In genomic region chr9:120735009-120735408, GRCh38 we compare ENCODE assay signal across 11 cellular contexts. TPM values are rescaled to one million over a fixed set of nuclear protein-coding genes. Genes with fewer than 3 reads are reported as not detected.
DNase-seq lines count a peak whose midpoint lies in the region; ATAC-seq and TF ChIP-seq lines count a peak whose summit lies in the region.
"Had no signal": no experiment of that assay in that cellular context is flagged by ENCODE, and none has a peak within 500 bp of the region (broad histone marks: within the 10 kb centered on the region; RNA-seq: fewer than 3 reads in every experiment).

No MANE protein-coding gene starts in this region.

- in situ Hi-C loops in Panc1 (cut with HindIII; ENCODE audit: low pct_unique_long_range_greater_than_20kb, low sequenced_read_pairs): no loop called here

- no peaks in the 10 kb centered on the region for H3K9me2 ChIP-seq in DOHH2 (replicated peaks; ENCODE audit: control insufficient read depth, low read length)

- H4K20me1 ChIP-seq in DOHH2 (ENCODE audit: control insufficient read depth, insufficient read depth, low read depth, low read length): no peaks in the 10 kb centered on the region

- H3K27ac ChIP-seq in DOHH2 (ENCODE audit: low read depth, low read length): peak overlapping the region; percentile 67
- H3K27ac ChIP-seq in Panc1 (ENCODE audit: low read length): 0 out of 2 replicates have a peak overlapping the region, but pooled peaks have one; percentile 17
- H3K27ac ChIP-seq: ovary had no signal

- no peaks in the 10 kb centered on the region for H3K79me2 ChIP-seq in DOHH2 (ENCODE audit: control insufficient read depth, low read length)

- POLR2A ChIA-PET in Panc1 (lab: Charles Lee): no interaction called here

- peaks cover 2% of the 10 kb centered on the region for H3F3A ChIP-seq in DOHH2 (ENCODE audit: control insufficient read depth, insufficient read depth)

- H3K9me3 ChIP-seq in DOHH2 (ENCODE audit: control insufficient read depth, insufficient read depth, low read length) (no peaks in the 10 kb centered on the region), Panc1 (ENCODE audit: control insufficient read depth, insufficient read depth, low read depth, low read length) (no peaks in the 10 kb centered on the region)
- H3K9me3 ChIP-seq: ovary had no signal

- no peak for ATAC-seq in Panc1

- no peaks in the 10 kb centered on the region for H3K27me3 ChIP-seq in DOHH2 (ENCODE audit: control insufficient read depth, low read length)
- no peaks in the 10 kb centered on the region for H3K27me3 ChIP-seq in Panc1 (ENCODE audit: control insufficient read depth, insufficient read depth, low read length)
- H3K27me3 ChIP-seq: ovary had no signal

- no peaks in the 10 kb centered on the region for H3K36me3 ChIP-seq in DOHH2 (ENCODE audit: control insufficient read depth, low read length)
- H3K36me3 ChIP-seq in Panc1 (ENCODE audit: control insufficient read depth, insufficient read depth, low read length): no peaks in the 10 kb centered on the region
- H3K36me3 ChIP-seq: ovary had no signal

- CTCF ChIA-PET in Panc1 (lab: Charles Lee): no interaction called here

- TF ChIP-seq CTCF in DOHH2 (IDR thresholded peaks at IDR 0.05; ENCODE audit: low read depth, low read length, poor library complexity, severe bottlenecking) (no peak), Panc1 (IDR thresholded peaks at IDR 0.05) (no peak), fibroblast of villous mesenchyme (IDR thresholded peaks at IDR 0.05; ENCODE audit: insufficient read depth, low read depth, low read length) (no peak)

- intact Hi-C loops in Panc1 (cut with micrococcal nuclease; ENCODE audit: unreplicated experiment): no loop called here

- peak overlapping the region; percentile 60 for H3K4me2 ChIP-seq in DOHH2 (ENCODE audit: low read length)

- no TSS peak for BruUV-seq in Panc1 (replicated peaks; lab: Mats Ljungman, UMichigan)

- H3K4me3 ChIP-seq in DOHH2 (ENCODE audit: low read length) (peak overlapping the region; percentile 41), Panc1 (ENCODE audit: low read depth in 2 of 2, low read length in 2 of 2) (no peak overlapping the region), fibroblast of villous mesenchyme (ENCODE audit: low read depth, low read length) (no peak overlapping the region)
- H3K4me3 ChIP-seq: ovary had no signal

- peaks cover 41% of the 10 kb centered on the region for H3K4me1 ChIP-seq in DOHH2 (ENCODE audit: control insufficient read depth, low read length)
- H3K4me1 ChIP-seq in Panc1 (ENCODE audit: control insufficient read depth, insufficient read depth, low read length): peaks cover 4% of the 10 kb centered on the region

- DNase-seq in Panc1 (ENCODE audit: low read depth, low spot score): no peak
- DNase-seq in fibroblast of villous mesenchyme (ENCODE audit: low read depth): peak; percentile 40
- DNase-seq in pulmonary artery endothelial cell (ENCODE audit: low read depth, low spot score): peak; percentile 48
- DNase-seq in NCI-H1930 (lab: John Stamatoyannopoulos, UW): no peak
- DNase-seq in midbrain (lab: John Stamatoyannopoulos, UW): no peak
- no peak for DNase-seq in SHP77 (lab: John Stamatoyannopoulos, UW)
- no peak for DNase-seq in DMS114 treated with DMSO at 0.1 percent for 48 hours (lab: John Stamatoyannopoulos, UW; ENCODE audit: unreplicated experiment)
- DNase-seq: EL; ovary; stimulated activated CD8-positive, alpha-beta memory T cell treated with anti-CD3 and anti-CD28 coated beads, Interleukin-4, amount 100 ng/mL, for 48 hours had no signal

RNA-seq across cellular contexts. Expression of gene MEGF9, which starts 20.7 kb away (rescaled TPM):
- total RNA-seq in Panc1 (2021; ENCODE audit: unreplicated experiment) (6.3 TPM), fibroblast of villous mesenchyme (4.3 and 5.5 TPM in 2 replicates), pulmonary artery endothelial cell (16.5 and 27.4 TPM in 2 replicates)
- 3.2 TPM for polyA plus RNA-seq in Panc1 (2012; ENCODE audit: insufficient read length)

RNA-seq across cellular contexts. Expression of gene FBXW2, which starts 58.2 kb away (rescaled TPM):
- total RNA-seq in Panc1 (2021; ENCODE audit: unreplicated experiment) (46.0 TPM), fibroblast of villous mesenchyme (35.4 and 41.5 TPM in 2 replicates), pulmonary artery endothelial cell (39.1 and 49.9 TPM in 2 replicates)
- 19.6 TPM for polyA plus RNA-seq in Panc1 (2012; ENCODE audit: insufficient read length)

Comparison
In these comparisons a context has a peak if more than half of its experiments do, and no peak if none do; other contexts are left out.
1. DNase-seq: peak in fibroblast of villous mesenchyme (single experiment) and pulmonary artery endothelial cell (single experiment); none in Panc1 (single experiment), NCI-H1930 (0 of 2), midbrain (single experiment), SHP77 (0 of 2) and DMS114 treated with DMSO at 0.1 percent for 48 hours (single experiment).